Comparison of ENCODE assay signal across 21 cellular contexts in the genomic region with DNA sequence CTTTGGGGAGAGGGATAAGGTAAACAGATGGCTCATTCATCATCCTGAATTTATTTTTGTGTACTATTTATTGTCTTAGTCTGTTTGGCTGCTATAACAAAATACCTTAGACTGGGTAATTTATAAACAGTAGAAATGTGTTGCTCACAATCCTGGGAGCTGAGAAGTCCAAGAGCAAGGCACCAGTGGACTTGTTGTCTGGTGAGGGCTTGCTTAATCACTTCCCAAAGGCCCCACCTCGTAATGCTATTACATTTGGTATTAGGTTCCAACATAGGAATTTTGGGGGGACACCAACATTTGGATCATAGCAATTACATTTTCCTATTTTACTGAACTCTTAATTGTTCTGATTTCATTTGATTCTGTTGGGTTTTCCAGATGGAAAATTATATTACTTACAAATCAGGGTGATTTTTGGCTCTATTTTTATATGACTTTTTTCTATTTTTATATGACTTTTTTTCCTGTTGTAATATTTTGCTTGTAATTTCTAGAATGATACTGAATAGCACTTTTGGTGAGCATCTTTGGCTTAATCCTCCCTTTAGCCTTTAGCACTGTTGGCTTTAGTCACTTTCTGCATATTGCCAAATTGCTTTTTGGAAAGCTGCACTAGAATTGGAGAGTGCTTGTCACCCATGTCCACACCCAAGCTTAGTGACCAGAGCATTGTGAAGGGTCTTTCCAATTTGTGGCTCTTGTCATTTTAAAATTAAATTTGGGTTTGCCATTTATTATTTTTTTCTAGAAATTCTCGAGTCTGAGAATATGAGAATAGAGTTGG.
"Had no signal": no experiment of that assay in that cellular context is flagged by ENCODE, and none has a peak within 500 bp of the region (broad histone marks: within the 10 kb centered on the region; RNA-seq: fewer than 3 reads in every experiment).

No MANE protein-coding gene starts in this region.

- H3K27me3 Mint-ChIP-seq: activated CD8-positive, alpha-beta T cell treated with anti-CD3 and anti-CD28 coated beads for 36 hours; activated naive CD8-positive, alpha-beta T cell treated with anti-CD3 and anti-CD28 coated beads, Interleukin-2, amount 10 ng/mL, durations not matched to agents 7 days and 5 days; brain had no signal

- H3K27ac Mint-ChIP-seq: activated CD8-positive, alpha-beta T cell treated with anti-CD3 and anti-CD28 coated beads for 36 hours; activated naive CD8-positive, alpha-beta T cell treated with anti-CD3 and anti-CD28 coated beads, Interleukin-2, amount 10 ng/mL, durations not matched to agents 7 days and 5 days; brain; T-helper 1 cell treated with Interleukin-12 subunit alpha and Interleukin-12 subunit beta and Interleukin-4 antibody, amounts not matched to agents 30 μg/mL and 1 μg/mL, for 36 hours had no signal

- H3K4me3 ChIP-seq: K562, Peyer's patch had no signal

- FAIRE-seq: astrocyte, K562 had no signal

- DNase-seq: activated CD4-positive, alpha-beta T cell treated with anti-CD3 and anti-CD28 coated beads for 4 hours; activated CD8-positive, alpha-beta memory T cell treated with anti-CD3 and anti-CD28 coated beads, Interleukin-2, amount 50 U/mL, for 48 hours; activated CD8-positive, alpha-beta T cell treated with anti-CD3 and anti-CD28 coated beads for 36 hours; activated naive CD4-positive, alpha-beta T cell treated with anti-CD3 and anti-CD28 coated beads, Interleukin-2, amount 50 U/mL, for 16 hours; activated naive CD8-positive, alpha-beta T cell treated with anti-CD3 and anti-CD28 coated beads, Interleukin-2, amount 10 ng/mL, durations not matched to agents 7 days and 5 days; activated T-cell treated with anti-CD3 and anti-CD28 coated beads, Interleukin-2, amount 50 U/mL, for 1 hour; Kasumi-1; NCI-H1105 treated with DMSO at 0.1 percent for 48 hours; NCI-H1436 treated with DMSO at 0.1 percent for 48 hours; NCI-H187; NCI-H2081; NCI-H446; NCI-H524; Peyer's patch; SHP77 treated with DMSO at 0.1 percent for 48 hours had no signal

- H3K27ac ChIP-seq: Peyer's patch, RWPE1 had no signal

- ATAC-seq: activated CD4-positive, CD25-positive, alpha-beta regulatory T cell treated with anti-CD3 and anti-CD28 coated beads, Interleukin-2, amount 50 U/mL, for 24 hours; activated CD8-positive, alpha-beta T cell treated with anti-CD3 and anti-CD28 coated beads for 36 hours; K562 had no signal

- H3K27me3 ChIP-seq: Peyer's patch had no signal

- H3K9me3 Mint-ChIP-seq: activated CD8-positive, alpha-beta T cell treated with anti-CD3 and anti-CD28 coated beads for 36 hours had no signal

- H3K4me3 Mint-ChIP-seq: activated CD8-positive, alpha-beta T cell treated with anti-CD3 and anti-CD28 coated beads for 36 hours; activated naive CD8-positive, alpha-beta T cell treated with anti-CD3 and anti-CD28 coated beads, Interleukin-2, amount 10 ng/mL, durations not matched to agents 7 days and 5 days; brain; T-helper 1 cell treated with Interleukin-12 subunit alpha and Interleukin-12 subunit beta and Interleukin-4 antibody, amounts not matched to agents 30 μg/mL and 1 μg/mL, for 36 hours had no signal

- H3K36me3 ChIP-seq: Peyer's patch had no signal

- H3K4me1 ChIP-seq: Peyer's patch had no signal

- H3K9me3 ChIP-seq: Peyer's patch had no signal
